In genomic region chr1:224343679-224344078, GRCh38 we compare ENCODE assay signal across 1 cellular context.
TF ChIP-seq lines count a peak whose summit lies in the region.

No MANE protein-coding gene starts in this region.

TF ChIP-seq in K562, 482 proteins besides CTCF, POLR2A, EP300 and RAD21 (continued from another document):
- TF ChIP-seq, protein P1, sequence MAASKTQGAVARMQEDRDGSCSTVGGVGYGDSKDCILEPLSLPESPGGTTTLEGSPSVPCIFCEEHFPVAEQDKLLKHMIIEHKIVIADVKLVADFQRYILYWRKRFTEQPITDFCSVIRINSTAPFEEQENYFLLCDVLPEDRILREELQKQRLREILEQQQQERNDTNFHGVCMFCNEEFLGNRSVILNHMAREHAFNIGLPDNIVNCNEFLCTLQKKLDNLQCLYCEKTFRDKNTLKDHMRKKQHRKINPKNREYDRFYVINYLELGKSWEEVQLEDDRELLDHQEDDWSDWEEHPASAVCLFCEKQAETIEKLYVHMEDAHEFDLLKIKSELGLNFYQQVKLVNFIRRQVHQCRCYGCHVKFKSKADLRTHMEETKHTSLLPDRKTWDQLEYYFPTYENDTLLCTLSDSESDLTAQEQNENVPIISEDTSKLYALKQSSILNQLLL (CRISPR knock-in tag; IDR thresholded peaks at IDR 0.05; ENCODE audit: borderline replicate concordance), result no peak
- TF ChIP-seq CBX3 (IDR thresholded peaks at IDR 0.05; ENCODE audit: borderline replicate concordance in 1 of 2, low read length in 2 of 2), result peak in 1 of 2 experiments; percentile 100; a peak in 2 of 3 replicates
- no peak for TF ChIP-seq HINFP (tag; conservative IDR thresholded peaks at IDR 0.05; ENCODE audit: low read depth)
- no peak for TF ChIP-seq HNRNPUL1 (IDR thresholded peaks at IDR 0.05; ENCODE audit: low read length)
- TF ChIP-seq ARID3B (CRISPR knock-in tag; IDR thresholded peaks at IDR 0.05; ENCODE audit: borderline replicate concordance), result no peak
- TF ChIP-seq, protein P2, sequence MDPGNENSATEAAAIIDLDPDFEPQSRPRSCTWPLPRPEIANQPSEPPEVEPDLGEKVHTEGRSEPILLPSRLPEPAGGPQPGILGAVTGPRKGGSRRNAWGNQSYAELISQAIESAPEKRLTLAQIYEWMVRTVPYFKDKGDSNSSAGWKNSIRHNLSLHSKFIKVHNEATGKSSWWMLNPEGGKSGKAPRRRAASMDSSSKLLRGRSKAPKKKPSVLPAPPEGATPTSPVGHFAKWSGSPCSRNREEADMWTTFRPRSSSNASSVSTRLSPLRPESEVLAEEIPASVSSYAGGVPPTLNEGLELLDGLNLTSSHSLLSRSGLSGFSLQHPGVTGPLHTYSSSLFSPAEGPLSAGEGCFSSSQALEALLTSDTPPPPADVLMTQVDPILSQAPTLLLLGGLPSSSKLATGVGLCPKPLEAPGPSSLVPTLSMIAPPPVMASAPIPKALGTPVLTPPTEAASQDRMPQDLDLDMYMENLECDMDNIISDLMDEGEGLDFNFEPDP (CRISPR knock-in tag; IDR thresholded peaks at IDR 0.05), result no peak
- no peak for TF ChIP-seq HES1 (IDR thresholded peaks at IDR 0.05; ENCODE audit: low read depth)
- 0 out of 2 replicates have a peak, but pooled peaks have one; percentile 34 for TF ChIP-seq ATF7 (IDR thresholded peaks at IDR 0.05)
- TF ChIP-seq TRIM28 (IDR thresholded peaks at IDR 0.05), result peak; percentile 100
- TF ChIP-seq SP1 (CRISPR knock-in tag; IDR thresholded peaks at IDR 0.05), result peak; percentile 30; the same call in 1 of the 2 replicates
- peak; percentile 36; the same call in 1 of the 2 replicates for TF ChIP-seq JUN (IDR thresholded peaks at IDR 0.05; ENCODE audit: borderline replicate concordance, low read depth, low read length)
- TF ChIP-seq JUN (CRISPR knock-in tag; IDR thresholded peaks at IDR 0.05; ENCODE audit: borderline replicate concordance), result no peak
- peak; percentile 19 for TF ChIP-seq HDAC3 (IDR thresholded peaks at IDR 0.05; ENCODE audit: borderline replicate concordance, partially characterized antibody)
- no peak for TF ChIP-seq TEAD2 (tag; IDR thresholded peaks at IDR 0.05)
- peak; percentile 98 for TF ChIP-seq CBX5 (IDR thresholded peaks at IDR 0.05; ENCODE audit: borderline replicate concordance, low read depth)
- 0 out of 2 replicates have a peak, but pooled peaks have one; percentile 64 for TF ChIP-seq ZNF445 (CRISPR knock-in tag; IDR thresholded peaks at IDR 0.05; ENCODE audit: low read depth)
